27 cellular contexts compared by ENCODE assay signal in genomic region chr14:46480817-46481216, GRCh38.
"Had no signal": no experiment of that assay in that cellular context is flagged by ENCODE, and none has a peak within 500 bp of the region (broad histone marks: within the 10 kb centered on the region; RNA-seq: fewer than 3 reads in every experiment).

No MANE protein-coding gene starts in this region.

- H3K36me3 ChIP-seq: ascending aorta had no signal

- DNase-seq: activated CD4-positive, alpha-beta T cell treated with anti-CD3 and anti-CD28 coated beads, Interleukin-2, amount 10 ng/mL, durations not matched to agents 24 days and 14 days; activated CD4-positive, alpha-beta T cell treated with anti-CD3 and anti-CD28 coated beads, Interleukin-2, amount 50 U/mL, for 48 hours; activated CD8-positive, alpha-beta memory T cell treated with anti-CD3 and anti-CD28 coated beads, Interleukin-2, amount 10 ng/mL, durations not matched to agents 7 days and 5 days; activated effector memory CD4-positive, alpha-beta T cell treated with Interleukin-2 at 50 U/mL for 16 hours; activated naive CD4-positive, alpha-beta T cell treated with Interleukin-2 at 50 U/mL for 16 hours; activated naive CD8-positive, alpha-beta T cell treated with anti-CD3 and anti-CD28 coated beads, Interleukin-2, amount 50 U/mL, for 24 hours; activated T-cell treated with anti-CD3 and anti-CD28 coated beads, Interleukin-2, amount 50 U/mL, for 24 hours; amniotic stem cell; body of pancreas; Karpas-422; MM.1S; NCI-H1417; NCI-H1930; NCI-H2171; NCI-H2227 treated with DMSO at 0.1 percent for 48 hours; NCI-H446 treated with DMSO at 0.1 percent for 48 hours; NCI-H524 treated with DMSO at 0.1 percent for 48 hours; NCI-H774; NK-92 treated with Interleukin-12 subunit alpha and Interleukin-12 subunit beta, amount 100 ng/mL, for 24 hours; SIG-M5; T-helper 17 cell; T-helper 9 cell had no signal

- H3K27ac ChIP-seq: ascending aorta, body of pancreas had no signal

- H3K9me3 ChIP-seq: ascending aorta, body of pancreas had no signal

- H3K27me3 ChIP-seq: ascending aorta, body of pancreas had no signal

- ATAC-seq: activated CD4-positive, CD25-positive, alpha-beta regulatory T cell treated with anti-CD3 and anti-CD28 coated beads, Interleukin-2, amount 50 U/mL, for 24 hours; activated CD8-positive, alpha-beta memory T cell treated with anti-CD3 and anti-CD28 coated beads, Interleukin-2, amount 10 ng/mL, durations not matched to agents 7 days and 5 days; activated naive CD4-positive, alpha-beta T cell treated with anti-CD3 and anti-CD28 coated beads, Interleukin-2, amount 50 U/mL, for 72 hours; activated naive CD8-positive, alpha-beta T cell treated with anti-CD3 and anti-CD28 coated beads, Interleukin-2, amount 50 U/mL, for 24 hours; body of pancreas; K562; T-helper 17 cell had no signal

- H3K4me1 ChIP-seq: ascending aorta, body of pancreas had no signal

- FAIRE-seq: K562, TTC549 had no signal

- H3K4me3 ChIP-seq: ascending aorta, body of pancreas, K562 had no signal
